In genomic region chr1:178267646-178268094, GRCh38 we compare ENCODE assay signal across 14 cellular contexts.
A peak's percentile ranks its signal among the peaks of the same experiment; 100 is the strongest.
DNase-seq lines count a peak whose midpoint lies in the region; ATAC-seq and TF ChIP-seq lines count a peak whose summit lies in the region.
"Had no signal": no experiment of that assay in that cellular context is flagged by ENCODE, and none has a peak within 500 bp of the region (broad histone marks: within the 10 kb centered on the region; RNA-seq: fewer than 3 reads in every experiment).

No MANE protein-coding gene starts in this region.

- WGBS in trophoblast cell (ENCODE audit: extremely low coverage, insufficient coverage, insufficient read length) = no CpG with 5 or more reads among the region's 3 CpGs

- peaks cover 26% of the 10 kb centered on the region for H3K79me1 ChIP-seq in trophoblast cell (ENCODE audit: low read length)

- no peak overlapping the region for H3K23ac ChIP-seq in trophoblast cell (ENCODE audit: low read length)

- H3K4me1 ChIP-seq in RWPE2 (ENCODE audit: insufficient read depth, poor library complexity, severe bottlenecking) (peaks cover 59% of the 10 kb centered on the region), trophoblast cell (ENCODE audit: control insufficient read depth in 1 of 2, insufficient read depth in 2 of 2, low read length in 2 of 2) (peaks cover 13 to 19% of the 10 kb centered on the region in 2 experiments), mucosa of descending colon (ENCODE audit: low read depth) (no peaks in the 10 kb centered on the region)

- H2BK12ac ChIP-seq in trophoblast cell (ENCODE audit: low read length) = peak overlapping the region; percentile 60

- peak overlapping the region; percentile 32 for H2AK5ac ChIP-seq in trophoblast cell (ENCODE audit: low read length)

- H3K9me3 ChIP-seq in RWPE2 (ENCODE audit: severe bottlenecking) = no peaks in the 10 kb centered on the region
- H3K9me3 ChIP-seq in trophoblast cell (ENCODE audit: insufficient read depth, low read depth, low read length) = no peaks in the 10 kb centered on the region
- H3K9me3 ChIP-seq in mucosa of descending colon = no peaks in the 10 kb centered on the region
- H3K9me3 ChIP-seq: neutrophil had no signal

- H3K79me2 ChIP-seq in trophoblast cell (ENCODE audit: control insufficient read depth, insufficient read depth, low read length, poor library complexity) = peaks cover 8% of the 10 kb centered on the region

- peak; percentile 38 for DNase-seq in GM04503 (ENCODE audit: low read depth)
- DNase-seq in RWPE2 (ENCODE audit: low spot score) = no peak
- DNase-seq in fibroblast of the aortic adventitia (ENCODE audit: low read depth) = peak; percentile 45
- peak; percentile 34 to 84 for DNase-seq in trophoblast cell
- DNase-seq in HuH-7 (ENCODE audit: low spot score) = no peak
- DNase-seq in mucosa of descending colon = no peak
- DNase-seq in head of caudate nucleus = no peak
- DNase-seq: activated B cell treated with CpG ODN at 0.5 μM for 24 hours, cerebellar nuclear complex, COR-L47, KG1, SHP77 had no signal

- H4K91ac ChIP-seq in trophoblast cell (ENCODE audit: low read depth, low read length) = peak overlapping the region; percentile 55

- H3K27me3 ChIP-seq in RWPE2 (ENCODE audit: insufficient read depth, poor library complexity, severe bottlenecking) (no peaks in the 10 kb centered on the region), trophoblast cell (ENCODE audit: insufficient read depth, low read length) (no peaks in the 10 kb centered on the region)
- H3K27me3 ChIP-seq: neutrophil had no signal

- no peak overlapping the region for H3K4me2 ChIP-seq in trophoblast cell (ENCODE audit: low read length)

- TF ChIP-seq CTCF in RWPE2 (IDR thresholded peaks at IDR 0.05; ENCODE audit: poor library complexity, severe bottlenecking) (no peak), fibroblast of the aortic adventitia (IDR thresholded peaks at IDR 0.05; ENCODE audit: insufficient read depth, low read length) (no peak), mucosa of descending colon (IDR thresholded peaks at IDR 0.05) (no peak)

- no peak overlapping the region for H3K9ac ChIP-seq in trophoblast cell (ENCODE audit: low read length)

- H3K27ac ChIP-seq in RWPE2 (ENCODE audit: poor library complexity, severe bottlenecking) (peak overlapping the region; percentile 93), trophoblast cell (ENCODE audit: low read depth, low read length) (peak overlapping the region; percentile 93)
- H3K27ac ChIP-seq: neutrophil had no signal

- intact Hi-C loops in mucosa of descending colon (cut with DNase I, micrococcal nuclease) = no loop called here
- intact Hi-C loops in head of caudate nucleus (cut with DNase I) = no loop called here

- peak overlapping the region; percentile 92 for H2BK120ac ChIP-seq in trophoblast cell (ENCODE audit: insufficient read depth, low read length, poor library complexity)

- H3K4ac ChIP-seq in trophoblast cell (ENCODE audit: low read depth, low read length) = no peak overlapping the region

- no peak overlapping the region for H3K18ac ChIP-seq in trophoblast cell (ENCODE audit: low read length)

- H2BK5ac ChIP-seq in trophoblast cell (ENCODE audit: low read depth, low read length, poor library complexity) = peak overlapping the region; percentile 86

- H3K4me3 ChIP-seq in RWPE2 (ENCODE audit: severe bottlenecking) (no peak overlapping the region), fibroblast of the aortic adventitia (ENCODE audit: low read depth, low read length) (no peak overlapping the region), trophoblast cell (ENCODE audit: low read depth, low read length) (no peak overlapping the region), mucosa of descending colon (no peak overlapping the region)

- peak; percentile 88 for ATAC-seq in RWPE2 (ENCODE audit: low read depth)
- no peak for ATAC-seq in mucosa of descending colon
- ATAC-seq in GM21526 (IDR thresholded peaks at IDR 0.05; ENCODE audit: low FRiP score, unreplicated experiment) = no peak

- H3K36me3 ChIP-seq in RWPE2 (ENCODE audit: low read depth) (no peaks in the 10 kb centered on the region), trophoblast cell (ENCODE audit: control insufficient read depth in 1 of 2, insufficient read depth in 2 of 2, low read length in 2 of 2) (no peaks in the 10 kb centered on the region), mucosa of descending colon (ENCODE audit: low read depth) (no peaks in the 10 kb centered on the region)
- H3K36me3 ChIP-seq: neutrophil had no signal

- peak overlapping the region; percentile 8 for H4K8ac ChIP-seq in trophoblast cell (ENCODE audit: low read depth, low read length)

- no peak overlapping the region for H4K12ac ChIP-seq in trophoblast cell (ENCODE audit: low read depth, low read length)

- no peak overlapping the region for H3K14ac ChIP-seq in trophoblast cell (ENCODE audit: low read length)

- H2AFZ ChIP-seq in trophoblast cell (ENCODE audit: insufficient read depth, low read length, poor library complexity) = no peak overlapping the region

Comparison
In these comparisons a context has a peak if more than half of its experiments do, and no peak if none do; other contexts are left out.
1. DNase-seq: peak in GM04503 (single experiment), fibroblast of the aortic adventitia (single experiment) and trophoblast cell (2 of 2); none in RWPE2 (single experiment), HuH-7 (single experiment), mucosa of descending colon (0 of 3) and head of caudate nucleus (0 of 42).